Comparison of ENCODE assay signal across 17 cellular contexts in genomic region chr5:57358796-57359592, GRCh38.
"Had no signal": no experiment of that assay in that cellular context is flagged by ENCODE, and none has a peak within 500 bp of the region (broad histone marks: within the 10 kb centered on the region; RNA-seq: fewer than 3 reads in every experiment).

No MANE protein-coding gene starts in this region.

- H3K4me1 ChIP-seq: esophagus squamous epithelium, heart left ventricle, stomach had no signal

- DNase-seq: effector memory CD8-positive, alpha-beta T cell; esophagus squamous epithelium; heart left ventricle; hippocampal formation; kidney glomerular epithelial cell; mucosa of descending colon; natural killer cell; posterior cingulate gyrus; small intestine; stimulated activated CD4-positive, alpha-beta T cell treated with anti-CD3 and anti-CD28 coated beads, Interleukin-12 subunit alpha, Interleukin-12 subunit beta, amount 100 ng/mL, for 4 hours; stimulated activated naive CD4-positive, alpha-beta T cell; stomach; substantia nigra; trophoblast cell had no signal

- ATAC-seq: effector memory CD8-positive, alpha-beta T cell; heart left ventricle; mucosa of descending colon; natural killer cell had no signal

- H3K9me3 ChIP-seq: esophagus squamous epithelium, heart left ventricle, mucosa of descending colon, stomach had no signal

- H3K36me3 ChIP-seq: esophagus squamous epithelium, heart left ventricle, stomach had no signal

- FAIRE-seq: frontal cortex, islet of Langerhans, small intestine had no signal

- H3K27me3 ChIP-seq: esophagus squamous epithelium, heart left ventricle, stomach had no signal

- H3K4me3 ChIP-seq: esophagus squamous epithelium, heart left ventricle, mucosa of descending colon, stomach had no signal

- H3K27ac ChIP-seq: epithelial cell of prostate, esophagus squamous epithelium, heart left ventricle, stomach had no signal
